1 cellular context compared by ENCODE assay signal in genomic region chr3:184174646-184175492, GRCh38.
TF ChIP-seq lines count a peak whose summit lies in the region.

Gene AP2M1, plus strand, starts transcription at chr3:184174855. Its CDS starts 2,139 bp downstream, at chr3:184176994.

TF ChIP-seq in HepG2, 621 proteins besides CTCF, POLR2A, EP300 and RAD21 (continued from another document and continues in another):
- peak; percentile 14; the same call in 1 of the 2 replicates for TF ChIP-seq HIC2 (CRISPR knock-in tag; IDR thresholded peaks at IDR 0.05; ENCODE audit: low read depth)
- peak; percentile 62; the same call in 1 of the 2 replicates for TF ChIP-seq ZNF280B (CRISPR knock-in tag; IDR thresholded peaks at IDR 0.05; ENCODE audit: borderline replicate concordance)
- TF ChIP-seq HDAC6 (IDR thresholded peaks at IDR 0.05; ENCODE audit: low read depth, low read length) = no peak
- TF ChIP-seq THAP7 (CRISPR knock-in tag; IDR thresholded peaks at IDR 0.05) = peak; percentile 67; the same call in 1 of the 2 replicates
- no peak for TF ChIP-seq ZNF30 (CRISPR knock-in tag; IDR thresholded peaks at IDR 0.05)
- peak; percentile 80 for TF ChIP-seq SAP130 (CRISPR knock-in tag; IDR thresholded peaks at IDR 0.05; ENCODE audit: low read depth)
- TF ChIP-seq ZUFSP (CRISPR knock-in tag; IDR thresholded peaks at IDR 0.05; ENCODE audit: borderline replicate concordance) = no peak
- TF ChIP-seq ZNF616 (CRISPR knock-in tag; IDR thresholded peaks at IDR 0.05; ENCODE audit: low read depth) = 0 out of 2 replicates have a peak, but pooled peaks have one; percentile 66
- no peak for TF ChIP-seq ZBTB7A (CRISPR knock-in tag; IDR thresholded peaks at IDR 0.05)
- peak; percentile 86; the same call in 1 of the 2 replicates for TF ChIP-seq ZSCAN21 (CRISPR knock-in tag; IDR thresholded peaks at IDR 0.05; ENCODE audit: borderline replicate concordance)
- no peak for TF ChIP-seq KMT2B (CRISPR knock-in tag; IDR thresholded peaks at IDR 0.05)
- no peak for TF ChIP-seq ZNF20 (CRISPR knock-in tag; IDR thresholded peaks at IDR 0.05)
- peak; percentile 62; the same call in 1 of the 2 replicates for TF ChIP-seq ZNF263 (CRISPR knock-in tag; IDR thresholded peaks at IDR 0.05)
- TF ChIP-seq U2AF2 (IDR thresholded peaks at IDR 0.05; ENCODE audit: low read depth, low read length) = no peak
- no peak; the same call in 1 of the 2 replicates for TF ChIP-seq E2F1 (CRISPR knock-in tag; IDR thresholded peaks at IDR 0.05)
- no peak for TF ChIP-seq ZNF432 (CRISPR knock-in tag; IDR thresholded peaks at IDR 0.05; ENCODE audit: borderline replicate concordance)
- TF ChIP-seq BCL3 (CRISPR knock-in tag; IDR thresholded peaks at IDR 0.05) = peak; percentile 77; the same call in 1 of the 2 replicates
- TF ChIP-seq PAXIP1 (CRISPR knock-in tag; conservative IDR thresholded peaks at IDR 0.05) = no peak; the same call in none of the 2 replicates
- no peak for TF ChIP-seq PTBP1 (IDR thresholded peaks at IDR 0.05; ENCODE audit: low read depth, low read length, poor library complexity, severe bottlenecking)
- TF ChIP-seq NFYB (CRISPR knock-in tag; IDR thresholded peaks at IDR 0.05) = peak; percentile 50
- TF ChIP-seq ZNF468 (CRISPR knock-in tag; IDR thresholded peaks at IDR 0.05) = no peak
- peak; percentile 56; the same call in 1 of the 2 replicates for TF ChIP-seq ZBTB14 (CRISPR knock-in tag; IDR thresholded peaks at IDR 0.05)
- no peak for TF ChIP-seq ELK4 (CRISPR knock-in tag; IDR thresholded peaks at IDR 0.05; ENCODE audit: borderline replicate concordance)
- TF ChIP-seq TP53 (CRISPR knock-in tag; conservative IDR thresholded peaks at IDR 0.05) = no peak
- 0 out of 2 replicates have a peak, but pooled peaks have one; percentile 22 for TF ChIP-seq ZFAT (CRISPR knock-in tag; conservative IDR thresholded peaks at IDR 0.05)
- TF ChIP-seq TCF7 (IDR thresholded peaks at IDR 0.05; ENCODE audit: low read depth) = no peak
- peak; percentile 31 for TF ChIP-seq HNRNPLL (IDR thresholded peaks at IDR 0.05; ENCODE audit: low read depth, low read length, poor library complexity, severe bottlenecking)
- peak; percentile 58; the same call in 1 of the 2 replicates for TF ChIP-seq POGZ (CRISPR knock-in tag; IDR thresholded peaks at IDR 0.05)
- no peak for TF ChIP-seq ZNF142 (CRISPR knock-in tag; IDR thresholded peaks at IDR 0.05)
- no peak for TF ChIP-seq SP140L (CRISPR knock-in tag; IDR thresholded peaks at IDR 0.05; ENCODE audit: borderline replicate concordance)
- no peak for TF ChIP-seq ZNF160 (CRISPR knock-in tag; IDR thresholded peaks at IDR 0.05)
- no peak for TF ChIP-seq ZSCAN20 (CRISPR knock-in tag; IDR thresholded peaks at IDR 0.05; ENCODE audit: borderline replicate concordance)
- peak; percentile 95 for TF ChIP-seq ZNF143 (CRISPR knock-in tag; IDR thresholded peaks at IDR 0.05)
- peak; percentile 100 for TF ChIP-seq ZNF362 (CRISPR knock-in tag; IDR thresholded peaks at IDR 0.05; ENCODE audit: borderline replicate concordance)
- TF ChIP-seq ZNF354B (CRISPR knock-in tag; IDR thresholded peaks at IDR 0.05) = no peak
- no peak for TF ChIP-seq ZZZ3 (CRISPR knock-in tag; IDR thresholded peaks at IDR 0.05; ENCODE audit: borderline replicate concordance)
